18 cellular contexts compared by ENCODE assay signal in genomic region chr11:131744847-131745246, GRCh38.
DNase-seq lines count a peak whose midpoint lies in the region; ATAC-seq and TF ChIP-seq lines count a peak whose summit lies in the region.
"Had no signal": no experiment of that assay in that cellular context is flagged by ENCODE, and none has a peak within 500 bp of the region (broad histone marks: within the 10 kb centered on the region; RNA-seq: fewer than 3 reads in every experiment).

No MANE protein-coding gene starts in this region.

- no peaks in the 10 kb centered on the region for H3K9me3 Mint-ChIP-seq in HFFc6
- H3K9me3 Mint-ChIP-seq: H9 had no signal

- H3K4me3 ChIP-seq in brain microvascular endothelial cell (ENCODE audit: low read depth, low read length) (peak overlapping the region; percentile 39), fibroblast of villous mesenchyme (ENCODE audit: low read depth, low read length) (no peak overlapping the region), heart left ventricle (no peak overlapping the region)

- H3K27me3 Mint-ChIP-seq in HFFc6 (ENCODE audit: insufficient read depth), result no peaks in the 10 kb centered on the region; the same call in 1 of the 2 replicates

- H3K27me3 ChIP-seq in brain microvascular endothelial cell (replicated peaks), result no peaks in the 10 kb centered on the region
- H3K27me3 ChIP-seq in heart left ventricle, result peaks cover 0 to 33% (median 0%) of the 10 kb centered on the region in 9 donors

- TF ChIP-seq CTCF in HFFc6 (IDR thresholded peaks at IDR 0.05), result no peak
- TF ChIP-seq CTCF in brain microvascular endothelial cell (IDR thresholded peaks at IDR 0.05; ENCODE audit: low read depth, low read length, missing control alignments), result no peak
- TF ChIP-seq CTCF in fibroblast of villous mesenchyme (IDR thresholded peaks at IDR 0.05; ENCODE audit: insufficient read depth, low read depth, low read length), result no peak
- TF ChIP-seq CTCF in heart left ventricle (IDR thresholded peaks at IDR 0.05), result no peak

- H3K4me1 ChIP-seq in heart left ventricle, result peaks cover 0 to 14% (median 0%) of the 10 kb centered on the region in 12 donors

- ATAC-seq in heart left ventricle, result no peak
- no peak for ATAC-seq in GM19324 (IDR thresholded peaks at IDR 0.05; ENCODE audit: low FRiP score, unreplicated experiment)
- ATAC-seq: esophagus mucosa; naive thymus-derived CD8-positive, alpha-beta T cell had no signal

- peak; percentile 23 for DNase-seq in A172 (ENCODE audit: low spot score)
- peak; percentile 54 for DNase-seq in HFFc6
- DNase-seq in brain microvascular endothelial cell, result peak; percentile 95
- peak; percentile 34 for DNase-seq in fibroblast of villous mesenchyme (ENCODE audit: low read depth)
- no peak for DNase-seq in SIG-M5 (lab: John Stamatoyannopoulos, UW)
- no peak for DNase-seq in heart left ventricle
- DNase-seq in NCI-H2171 (lab: John Stamatoyannopoulos, UW), result no peak
- DNase-seq: C1 segment of cervical spinal cord; GDM1; H9; kidney; naive thymus-derived CD8-positive, alpha-beta T cell; NCI-H2227 treated with DMSO at 0.1 percent for 48 hours; small intestine had no signal

- in situ Hi-C loops in brain microvascular endothelial cell (cut with HindIII; ENCODE audit: low pct_ligation_motif_present, low sequenced_read_pairs), result loop anchor here (25.0 kb wide), 1 partner anchor 167 kb away; no protein-coding TSS in a partner anchor

- peaks cover 61% of the 10 kb centered on the region for H3K4me1 Mint-ChIP-seq in HFFc6 (ENCODE audit: low read depth)
- H3K4me1 Mint-ChIP-seq: memory B cell; naive thymus-derived CD8-positive, alpha-beta T cell had no signal

- H3K27ac ChIP-seq in brain microvascular endothelial cell (peak overlapping the region; percentile 96), heart left ventricle (no peak overlapping the region)

- peak overlapping the region; percentile 81 for H3K4me3 Mint-ChIP-seq in HFFc6
- H3K4me3 Mint-ChIP-seq: activated naive CD8-positive, alpha-beta T cell; H9; memory B cell; naive thymus-derived CD8-positive, alpha-beta T cell had no signal

- H3K9me3 ChIP-seq in heart left ventricle, result no peaks in the 10 kb centered on the region

- H3K36me3 ChIP-seq in brain microvascular endothelial cell (replicated peaks) (no peaks in the 10 kb centered on the region), heart left ventricle (no peaks in the 10 kb centered on the region)

- no peaks in the 10 kb centered on the region for H3K36me3 Mint-ChIP-seq in HFFc6 (ENCODE audit: low read depth)
- H3K36me3 Mint-ChIP-seq: activated naive CD8-positive, alpha-beta T cell; memory B cell had no signal

- 80 to 89% (median 84%) methylated on average over 8 of the region's 8 CpGs for whole genome bisulfite sequencing in heart left ventricle, 4 donors

- intact Hi-C loops in heart left ventricle (cut with DNase I), result loop anchor here in 5 of 10 donors (5.0 to 10.0 kb wide), 4 partner anchors 282 to 1317 kb away; no protein-coding TSS in a partner anchor

- H3K27ac Mint-ChIP-seq in HFFc6, result peak overlapping the region; percentile 91
- H3K27ac Mint-ChIP-seq: activated naive CD8-positive, alpha-beta T cell; H9; memory B cell; naive thymus-derived CD8-positive, alpha-beta T cell had no signal

- TF ChIP-seq POLR2A in heart left ventricle (IDR thresholded peaks at IDR 0.05), result no peak

Comparison
In these comparisons a context has a peak if more than half of its experiments do, and no peak if none do; other contexts are left out.
1. DNase-seq: peak in A172 (single experiment), HFFc6 (single experiment), brain microvascular endothelial cell (single experiment) and fibroblast of villous mesenchyme (single experiment); none in SIG-M5 (single experiment), heart left ventricle (0 of 5) and NCI-H2171 (single experiment).